ENCODE assay signal across 1 cellular context in genomic region chr2:157218911-157219310, GRCh38.
TF ChIP-seq lines count a peak whose summit lies in the region.

No MANE protein-coding gene starts in this region.

TF ChIP-seq in K562, 482 proteins besides CTCF, POLR2A, EP300 and RAD21 (continued from another document and continues in another):
- TF ChIP-seq REST (CRISPR knock-in tag; IDR thresholded peaks at IDR 0.05; ENCODE audit: low read depth), result no peak
- no peak for TF ChIP-seq ARID2 (IDR thresholded peaks at IDR 0.05)
- no peak for TF ChIP-seq ILK (tag; IDR thresholded peaks at IDR 0.05; ENCODE audit: borderline replicate concordance, low read depth)
- TF ChIP-seq ZNF24 (IDR thresholded peaks at IDR 0.05), result no peak
- TF ChIP-seq PTRF (tag; IDR thresholded peaks at IDR 0.05), result peak; percentile 71
- TF ChIP-seq ZNF41 (CRISPR knock-in tag; conservative IDR thresholded peaks at IDR 0.05), result no peak
- TF ChIP-seq CUX1 (CRISPR knock-in tag; IDR thresholded peaks at IDR 0.05), result no peak
- TF ChIP-seq NR2C1 (IDR thresholded peaks at IDR 0.05), result peak; percentile 81
- peak; percentile 91 for TF ChIP-seq NR2C1 (tag; IDR thresholded peaks at IDR 0.05)
- TF ChIP-seq RUNX1 (IDR thresholded peaks at IDR 0.05; ENCODE audit: low read depth), result no peak
- TF ChIP-seq U2AF1 (optimal IDR thresholded peaks at IDR 0.05; ENCODE audit: low read depth, low read length), result no peak
- no peak for TF ChIP-seq HDAC6 (IDR thresholded peaks at IDR 0.05; ENCODE audit: low read depth, low read length)
- TF ChIP-seq ZNF76 (CRISPR knock-in tag; IDR thresholded peaks at IDR 0.05; ENCODE audit: borderline replicate concordance), result no peak
- TF ChIP-seq ZNF609 (CRISPR knock-in tag; IDR thresholded peaks at IDR 0.05; ENCODE audit: borderline replicate concordance), result no peak
- no peak for TF ChIP-seq GATAD2B (IDR thresholded peaks at IDR 0.05; ENCODE audit: borderline replicate concordance)
- no peak for TF ChIP-seq GABPB1 (CRISPR knock-in tag; IDR thresholded peaks at IDR 0.05)
- no peak for TF ChIP-seq ZBTB17 (CRISPR knock-in tag; IDR thresholded peaks at IDR 0.05)
- TF ChIP-seq ZNF77 (CRISPR knock-in tag; IDR thresholded peaks at IDR 0.05), result no peak
- no peak for TF ChIP-seq KLF16 (IDR thresholded peaks at IDR 0.05)
- no peak for TF ChIP-seq NR4A1 (CRISPR knock-in tag; IDR thresholded peaks at IDR 0.05)
- 0 out of 2 replicates have a peak, but pooled peaks have one; percentile 34 for TF ChIP-seq NR4A1 (tag; IDR thresholded peaks at IDR 0.05)
- no peak for TF ChIP-seq CREM (IDR thresholded peaks at IDR 0.05; ENCODE audit: low read depth)
- TF ChIP-seq GABPA (tag; conservative IDR thresholded peaks at IDR 0.05; ENCODE audit: low read depth), result no peak
- TF ChIP-seq NCOA1 (IDR thresholded peaks at IDR 0.05; ENCODE audit: low read depth), result no peak
- no peak for TF ChIP-seq FOXA3 (CRISPR knock-in tag; conservative IDR thresholded peaks at IDR 0.05 in 1 of 2, IDR thresholded peaks at IDR 0.05 in 1 of 2)
- TF ChIP-seq ID3 (CRISPR knock-in tag; IDR thresholded peaks at IDR 0.05), result no peak
- no peak for TF ChIP-seq ID3 (tag; IDR thresholded peaks at IDR 0.05)
- no peak for TF ChIP-seq ZNF699 (CRISPR knock-in tag; IDR thresholded peaks at IDR 0.05; ENCODE audit: insufficient replicate concordance)
- TF ChIP-seq ATF1 (CRISPR knock-in tag; IDR thresholded peaks at IDR 0.05), result no peak
- TF ChIP-seq ATF1 (tag; IDR thresholded peaks at IDR 0.05), result no peak
- TF ChIP-seq NFXL1 (CRISPR knock-in tag; IDR thresholded peaks at IDR 0.05), result no peak
- TF ChIP-seq MAFG (tag; conservative IDR thresholded peaks at IDR 0.05), result no peak
- TF ChIP-seq CBX3 (IDR thresholded peaks at IDR 0.05; ENCODE audit: borderline replicate concordance in 1 of 2, low read length in 2 of 2), result peak in 1 of 2 experiments; percentile 13; a peak in 1 of 3 replicates
- TF ChIP-seq ZNF592 (IDR thresholded peaks at IDR 0.05), result peak; percentile 91
- TF ChIP-seq ZNF232 (CRISPR knock-in tag; IDR thresholded peaks at IDR 0.05), result no peak
- no peak for TF ChIP-seq PHF20 (IDR thresholded peaks at IDR 0.05; ENCODE audit: partially characterized antibody)
- TF ChIP-seq KDM2B (CRISPR knock-in tag; IDR thresholded peaks at IDR 0.05), result no peak
- TF ChIP-seq ZNF639 (CRISPR knock-in tag; conservative IDR thresholded peaks at IDR 0.05 in 1 of 2, IDR thresholded peaks at IDR 0.05 in 1 of 2), result no peak
- TF ChIP-seq SMARCB1 (IDR thresholded peaks at IDR 0.05; ENCODE audit: insufficient read length, low read depth), result no peak
- TF ChIP-seq CBFA2T2 (conservative IDR thresholded peaks at IDR 0.05), result no peak
- TF ChIP-seq MYC (IDR thresholded peaks at IDR 0.05; ENCODE audit: low read depth, low read length), result no peak
- TF ChIP-seq MYC (CRISPR knock-in tag; IDR thresholded peaks at IDR 0.05; ENCODE audit: borderline replicate concordance, low read depth), result no peak
- no peak for TF ChIP-seq E2F1 (CRISPR knock-in tag; IDR thresholded peaks at IDR 0.05)
- 0 out of 2 replicates have a peak, but pooled peaks have one; percentile 31 for TF ChIP-seq ZBTB12 (CRISPR knock-in tag; IDR thresholded peaks at IDR 0.05)
- no peak for TF ChIP-seq KAT8 (IDR thresholded peaks at IDR 0.05; ENCODE audit: low read depth)
